In the genomic region with DNA sequence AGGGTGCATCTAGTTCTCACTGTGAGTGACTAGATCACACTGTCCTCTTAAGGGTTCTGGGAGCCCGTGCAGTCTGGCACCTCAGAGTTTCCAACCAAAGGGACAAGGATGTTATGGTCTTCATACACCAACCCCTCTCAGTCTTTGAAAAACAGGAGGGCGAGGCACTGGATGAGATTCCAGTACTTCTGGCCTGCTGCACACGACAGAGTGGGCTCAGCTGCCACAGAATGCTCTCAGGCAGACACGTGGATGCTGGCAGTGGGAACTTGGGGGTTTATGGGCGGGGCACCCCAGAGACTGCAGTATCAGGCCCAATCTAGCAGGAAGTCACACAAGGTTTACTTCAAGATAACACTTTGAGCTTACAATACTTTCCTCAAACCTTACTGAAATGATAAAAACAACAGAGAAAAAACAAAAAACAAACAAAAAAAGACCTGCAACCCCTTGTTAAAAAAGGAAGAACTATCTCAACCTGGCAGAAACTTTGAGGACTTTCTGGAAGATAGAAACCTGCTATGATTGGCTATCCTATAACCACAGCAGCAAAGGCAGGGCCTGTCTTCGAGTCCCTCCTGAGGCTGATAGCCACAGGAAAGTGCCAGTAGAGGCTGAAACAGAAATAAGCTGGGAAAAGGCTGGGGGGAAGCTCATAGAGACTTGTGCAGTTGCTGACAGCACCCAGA, we compare ENCODE assay signal across 1 cellular context.
TF ChIP-seq lines count a peak whose summit lies in the region.

No MANE protein-coding gene starts in this region.

TF ChIP-seq in K562, 482 proteins besides CTCF, POLR2A, EP300 and RAD21 (continued from another document and continues in another):
- TF ChIP-seq PBX2 (CRISPR knock-in tag; IDR thresholded peaks at IDR 0.05; ENCODE audit: low read depth): no peak
- no peak for TF ChIP-seq PBX2 (tag; conservative IDR thresholded peaks at IDR 0.05; ENCODE audit: low read depth)
- TF ChIP-seq EWSR1 (IDR thresholded peaks at IDR 0.05; ENCODE audit: borderline replicate concordance, low read depth, partially characterized antibody): no peak
- peak; percentile 33; the same call in 1 of the 2 replicates for TF ChIP-seq CC2D1A (IDR thresholded peaks at IDR 0.05)
- no peak for TF ChIP-seq TFAM (CRISPR knock-in tag; conservative IDR thresholded peaks at IDR 0.05)
- no peak for TF ChIP-seq KAT7 (CRISPR knock-in tag; IDR thresholded peaks at IDR 0.05; ENCODE audit: borderline replicate concordance)
- no peak; the same call in 1 of the 2 replicates for TF ChIP-seq JUND (IDR thresholded peaks at IDR 0.05; ENCODE audit: borderline replicate concordance, low read depth, low read length)
- TF ChIP-seq JUND (tag; IDR thresholded peaks at IDR 0.05; ENCODE audit: borderline replicate concordance, low read depth, low read length): no peak; the same call in 2 of the 3 replicates
- no peak for TF ChIP-seq HEY1 (CRISPR knock-in tag; IDR thresholded peaks at IDR 0.05; ENCODE audit: borderline replicate concordance)
- no peak for TF ChIP-seq PRMT5 (CRISPR knock-in tag; IDR thresholded peaks at IDR 0.05)
- TF ChIP-seq TCF15 (CRISPR knock-in tag; IDR thresholded peaks at IDR 0.05): no peak
- no peak for TF ChIP-seq ZNF717 (CRISPR knock-in tag; IDR thresholded peaks at IDR 0.05)
- no peak for TF ChIP-seq ZNF764 (CRISPR knock-in tag; IDR thresholded peaks at IDR 0.05; ENCODE audit: low read depth)
- TF ChIP-seq THAP12 (CRISPR knock-in tag; IDR thresholded peaks at IDR 0.05): no peak
- TF ChIP-seq ESRRA (IDR thresholded peaks at IDR 0.05; ENCODE audit: borderline replicate concordance, low read depth): no peak; the same call in 1 of the 2 replicates
- no peak for TF ChIP-seq PRPF4 (IDR thresholded peaks at IDR 0.05; ENCODE audit: insufficient read depth, low read depth, low read length, poor library complexity, severe bottlenecking)
- no peak for TF ChIP-seq ZNF444 (CRISPR knock-in tag; IDR thresholded peaks at IDR 0.05)
- no peak for TF ChIP-seq SRF (CRISPR knock-in tag; IDR thresholded peaks at IDR 0.05)
- TF ChIP-seq ZNF175 (CRISPR knock-in tag; IDR thresholded peaks at IDR 0.05; ENCODE audit: low read depth): peak; percentile 23; the same call in 1 of the 2 replicates
- 0 out of 2 replicates have a peak, but pooled peaks have one; percentile 28 for TF ChIP-seq HLTF (IDR thresholded peaks at IDR 0.05)
- no peak for TF ChIP-seq KAT2B (IDR thresholded peaks at IDR 0.05; ENCODE audit: low read depth, low read length)
- TF ChIP-seq, protein P1, sequence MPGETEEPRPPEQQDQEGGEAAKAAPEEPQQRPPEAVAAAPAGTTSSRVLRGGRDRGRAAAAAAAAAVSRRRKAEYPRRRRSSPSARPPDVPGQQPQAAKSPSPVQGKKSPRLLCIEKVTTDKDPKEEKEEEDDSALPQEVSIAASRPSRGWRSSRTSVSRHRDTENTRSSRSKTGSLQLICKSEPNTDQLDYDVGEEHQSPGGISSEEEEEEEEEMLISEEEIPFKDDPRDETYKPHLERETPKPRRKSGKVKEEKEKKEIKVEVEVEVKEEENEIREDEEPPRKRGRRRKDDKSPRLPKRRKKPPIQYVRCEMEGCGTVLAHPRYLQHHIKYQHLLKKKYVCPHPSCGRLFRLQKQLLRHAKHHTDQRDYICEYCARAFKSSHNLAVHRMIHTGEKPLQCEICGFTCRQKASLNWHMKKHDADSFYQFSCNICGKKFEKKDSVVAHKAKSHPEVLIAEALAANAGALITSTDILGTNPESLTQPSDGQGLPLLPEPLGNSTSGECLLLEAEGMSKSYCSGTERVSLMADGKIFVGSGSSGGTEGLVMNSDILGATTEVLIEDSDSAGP (CRISPR knock-in tag; IDR thresholded peaks at IDR 0.05): 0 out of 2 replicates have a peak, but pooled peaks have one; percentile 15
- TF ChIP-seq ZKSCAN1 (IDR thresholded peaks at IDR 0.05; ENCODE audit: low read depth, low read length): no peak
- TF ChIP-seq SFPQ (IDR thresholded peaks at IDR 0.05; ENCODE audit: low read depth, low read length): no peak
- no peak for TF ChIP-seq RBM22 (IDR thresholded peaks at IDR 0.05; ENCODE audit: low read depth, low read length, poor library complexity, severe bottlenecking)
- no peak for TF ChIP-seq NFIX (CRISPR knock-in tag; IDR thresholded peaks at IDR 0.05; ENCODE audit: low read depth)
- peak; percentile 63 for TF ChIP-seq TAL1 (IDR thresholded peaks at IDR 0.05)
- no peak for TF ChIP-seq TSHZ1 (CRISPR knock-in tag; IDR thresholded peaks at IDR 0.05)
- TF ChIP-seq RBM25 (IDR thresholded peaks at IDR 0.05; ENCODE audit: low read depth, low read length, severe bottlenecking): no peak
- no peak for TF ChIP-seq FOXA1 (IDR thresholded peaks at IDR 0.05; ENCODE audit: borderline replicate concordance)
- no peak for TF ChIP-seq GTF2E2 (tag; IDR thresholded peaks at IDR 0.05)
